ENCODE assay signal across 10 cellular contexts in the genomic region with DNA sequence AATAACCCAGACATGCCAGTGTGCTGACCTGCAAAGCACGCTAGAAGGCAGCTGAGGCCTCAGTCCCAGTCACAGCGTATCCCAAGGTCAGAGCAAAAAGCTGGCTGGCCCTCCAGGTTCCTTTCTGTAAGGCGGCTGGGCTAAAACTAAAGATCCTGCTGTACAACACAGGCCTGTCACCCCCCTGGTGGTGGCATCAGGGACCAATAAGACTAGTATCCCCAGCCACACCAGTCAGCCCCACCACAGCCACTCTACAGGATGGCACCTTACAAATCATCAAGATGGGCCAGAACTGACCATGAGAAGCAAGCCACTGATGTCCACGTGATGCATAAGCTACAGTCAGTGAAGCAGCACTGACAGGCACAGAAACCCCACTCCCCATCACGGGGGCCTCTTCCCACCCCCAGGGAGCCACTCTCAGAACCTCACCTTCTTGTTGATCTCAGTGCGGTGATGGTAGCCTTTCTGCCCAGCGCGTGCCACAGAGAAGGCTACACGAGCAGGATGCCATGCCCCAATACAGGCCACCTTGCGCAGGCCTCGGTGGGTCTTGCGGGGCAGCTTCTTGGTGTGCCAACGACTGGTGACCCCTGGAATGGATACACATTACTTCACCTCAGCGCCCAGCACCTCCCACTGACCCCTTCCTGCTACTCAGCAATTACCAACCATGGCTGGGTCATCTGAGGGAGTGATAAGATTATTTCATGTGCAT. TPM values are rescaled to one million over a fixed set of nuclear protein-coding genes. Genes with fewer than 3 reads are reported as not detected.
DNase-seq lines count a peak whose midpoint lies in the region; ATAC-seq and TF ChIP-seq lines count a peak whose summit lies in the region.
"Had no signal": no experiment of that assay in that cellular context is flagged by ENCODE, and none has a peak within 500 bp of the region (broad histone marks: within the 10 kb centered on the region; RNA-seq: fewer than 3 reads in every experiment).

No MANE protein-coding gene starts in this region.

- peak overlapping the region; percentile 98 for H3K4me2 ChIP-seq in hepatocyte

- H3K9me2 ChIP-seq in hepatocyte (replicated peaks; ENCODE audit: insufficient read depth), result no peaks in the 10 kb centered on the region

- peaks cover 74% of the 10 kb centered on the region for H3K36me3 Mint-ChIP-seq in activated T-helper 1 cell treated with anti-CD3 and anti-CD28 coated beads, Interleukin-12 subunit alpha, Interleukin-12 subunit beta, Interleukin-2, Interleukin-4 antibody, amounts not matched to agents 30 ng/mL and 10 ng/mL and 1 ng/mL, durations not matched to agents 14 hours and 24 hours and 36 hours (ENCODE audit: low read depth)

- H3K79me2 ChIP-seq in hepatocyte, result peaks cover 53% of the 10 kb centered on the region

- H3K9me3 ChIP-seq in hepatocyte (ENCODE audit: low read depth), result no peaks in the 10 kb centered on the region

- no peaks in the 10 kb centered on the region for H3K27me3 ChIP-seq in hepatocyte

- peak overlapping the region; percentile 33 for H3K4me3 Mint-ChIP-seq in activated T-helper 1 cell treated with anti-CD3 and anti-CD28 coated beads, Interleukin-12 subunit alpha, Interleukin-12 subunit beta, Interleukin-2, Interleukin-4 antibody, amounts not matched to agents 30 ng/mL and 10 ng/mL and 1 ng/mL, durations not matched to agents 14 hours and 24 hours and 36 hours

- CTCF ChIA-PET in AG04449 (lab: Yijun Ruan, JAX), result interaction anchor here (1.0 to 8.1 kb wide), 10 partner anchors 9 to 212 kb away, joined by 3 to 258 read pairs (median 11); no protein-coding TSS in a partner anchor

- peaks cover 46% of the 10 kb centered on the region for H3K4me1 Mint-ChIP-seq in activated T-helper 1 cell treated with anti-CD3 and anti-CD28 coated beads, Interleukin-12 subunit alpha, Interleukin-12 subunit beta, Interleukin-2, Interleukin-4 antibody, amounts not matched to agents 30 ng/mL and 10 ng/mL and 1 ng/mL, durations not matched to agents 14 hours and 24 hours and 36 hours (ENCODE audit: low read depth)

- no peak overlapping the region for H3K27ac Mint-ChIP-seq in activated T-helper 1 cell treated with anti-CD3 and anti-CD28 coated beads, Interleukin-12 subunit alpha, Interleukin-12 subunit beta, Interleukin-2, Interleukin-4 antibody, amounts not matched to agents 30 ng/mL and 10 ng/mL and 1 ng/mL, durations not matched to agents 14 hours and 24 hours and 36 hours

- no peak for DNase-seq in AG04449 (ENCODE audit: low read depth, low spot score)
- DNase-seq in activated T-helper 1 cell treated with anti-CD3 and anti-CD28 coated beads, Interleukin-12 subunit alpha, Interleukin-12 subunit beta, Interleukin-2, Interleukin-4 antibody, amounts not matched to agents 30 ng/mL and 10 ng/mL and 1 ng/mL, durations not matched to agents 14 hours and 24 hours and 36 hours (ENCODE audit: low spot score), result no peak
- DNase-seq in hepatocyte (ENCODE audit: low spot score), result no peak
- DNase-seq in NCI-H2029 treated with DMSO at 0.1 percent for 48 hours (lab: John Stamatoyannopoulos, UW), result no peak
- DNase-seq in left colon, result no peak
- no peak for DNase-seq in SKM-1 (lab: John Stamatoyannopoulos, UW; ENCODE audit: unreplicated experiment)
- DNase-seq: NCI-H524 had no signal

- WGBS in hepatocyte (ENCODE audit: low lambda C conversion rate, missing lambda C conversion rate), result 88% methylated on average over 14 of the region's 14 CpGs

- peak; percentile 3 for TF ChIP-seq CTCF in AG04449 (IDR thresholded peaks at IDR 0.05; ENCODE audit: insufficient read depth, low read length, missing control alignments)
- no peak for TF ChIP-seq CTCF in hepatocyte (IDR thresholded peaks at IDR 0.05; ENCODE audit: poor library complexity)

- no peak for ATAC-seq in left colon
- ATAC-seq in HG03432 (IDR thresholded peaks at IDR 0.05; ENCODE audit: unreplicated experiment), result no peak

- peaks cover 79% of the 10 kb centered on the region for H4K20me1 ChIP-seq in hepatocyte (ENCODE audit: insufficient read depth, poor library complexity, severe bottlenecking)

- no peaks in the 10 kb centered on the region for H3K27me3 Mint-ChIP-seq in activated T-helper 1 cell treated with anti-CD3 and anti-CD28 coated beads, Interleukin-12 subunit alpha, Interleukin-12 subunit beta, Interleukin-2, Interleukin-4 antibody, amounts not matched to agents 30 ng/mL and 10 ng/mL and 1 ng/mL, durations not matched to agents 14 hours and 24 hours and 36 hours (ENCODE audit: insufficient read depth)

- TF ChIP-seq POLR2A in GM19193 (IDR thresholded peaks at IDR 0.05; ENCODE audit: extremely low read depth, insufficient read depth, insufficient read length), result peak; percentile 41

- no peaks in the 10 kb centered on the region for H3K36me3 ChIP-seq in hepatocyte (replicated peaks; ENCODE audit: insufficient read depth, low read depth)

- POLR2A ChIA-PET in AG04449 (lab: Yijun Ruan, JAX), result interaction anchor here (0.7 to 6.6 kb wide), 8 partner anchors 8 to 1050 kb away, joined by 3 to 87 read pairs (median 4); no protein-coding TSS in a partner anchor

- no peaks in the 10 kb centered on the region for H3K9me3 Mint-ChIP-seq in activated T-helper 1 cell treated with anti-CD3 and anti-CD28 coated beads, Interleukin-12 subunit alpha, Interleukin-12 subunit beta, Interleukin-2, Interleukin-4 antibody, amounts not matched to agents 30 ng/mL and 10 ng/mL and 1 ng/mL, durations not matched to agents 14 hours and 24 hours and 36 hours

- intact Hi-C loops in activated T-helper 1 cell treated with anti-CD3 and anti-CD28 coated beads, Interleukin-12 subunit alpha, Interleukin-12 subunit beta, Interleukin-2, Interleukin-4 antibody, amounts not matched to agents 30 ng/mL and 10 ng/mL and 1 ng/mL, durations not matched to agents 14 hours and 24 hours and 36 hours (cut with micrococcal nuclease), result no loop called here
- intact Hi-C loops in left colon (cut with DNase I, micrococcal nuclease), result loop anchor here in 1 of 2 donors (5.0 kb wide), 1 partner anchor 147 kb away; no protein-coding TSS in a partner anchor

- no peak overlapping the region for H3K27ac ChIP-seq in hepatocyte
- H3K27ac ChIP-seq: HL-60 had no signal

- H3K4me3 ChIP-seq in AG04449 (ENCODE audit: low read depth, low read length) (no peak overlapping the region; the same call in 1 of the 2 replicates), hepatocyte (no peak overlapping the region)

- no peak overlapping the region for H2AFZ ChIP-seq in hepatocyte

- peaks cover 31% of the 10 kb centered on the region for H3K4me1 ChIP-seq in hepatocyte (ENCODE audit: insufficient read depth)

RNA-seq across cellular contexts. Expression of gene RPL3, which starts 5.0 kb away (rescaled TPM):
- total RNA-seq in activated T-helper 1 cell treated with anti-CD3 and anti-CD28 coated beads, Interleukin-12 subunit alpha, Interleukin-12 subunit beta, Interleukin-2, Interleukin-4 antibody, amounts not matched to agents 30 ng/mL and 10 ng/mL and 1 ng/mL, durations not matched to agents 14 hours and 24 hours and 36 hours, result 1,905 and 1,941 TPM in 2 replicates
- 2,461 and 2,819 TPM in 2 replicates for total RNA-seq in hepatocyte
- polyA plus RNA-seq in hepatocyte, result 1,044 and 1,068 TPM in 2 replicates
- 1,000 to 10,000 TPM; 1,637 to 1,665 TPM for total RNA-seq in left colon

RNA-seq across cellular contexts. Expression of gene SYNGR1, which starts 35.4 kb away (rescaled TPM):
- total RNA-seq in activated T-helper 1 cell treated with anti-CD3 and anti-CD28 coated beads, Interleukin-12 subunit alpha, Interleukin-12 subunit beta, Interleukin-2, Interleukin-4 antibody, amounts not matched to agents 30 ng/mL and 10 ng/mL and 1 ng/mL, durations not matched to agents 14 hours and 24 hours and 36 hours, result not detected in 2 replicates
- 15.8 and 23.1 TPM in 2 replicates for total RNA-seq in hepatocyte
- 58.8 and 92.7 TPM in 2 replicates for polyA plus RNA-seq in hepatocyte
- 1 to 10 TPM; 1.3 to 4.4 TPM for total RNA-seq in left colon
